ENCODE assay signal across 13 cellular contexts in the genomic region with DNA sequence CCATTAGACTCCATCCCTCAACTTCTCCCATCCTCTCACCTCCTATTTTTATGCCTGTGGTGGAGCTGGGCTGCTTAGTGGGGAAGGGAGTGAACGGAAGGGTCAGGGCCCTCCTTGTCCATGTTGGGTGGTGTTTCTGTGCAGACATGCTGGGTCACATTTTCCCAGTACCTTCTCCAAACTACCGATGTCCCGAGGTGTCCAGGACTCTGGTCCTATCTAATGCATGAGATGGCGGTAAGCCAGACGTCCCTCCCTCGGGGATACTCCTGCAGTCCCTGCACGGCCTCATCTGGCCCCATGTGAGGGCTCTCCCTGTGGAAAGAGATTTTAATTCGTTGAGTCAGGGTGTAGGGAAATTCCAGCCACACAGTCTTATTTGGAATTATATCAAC.
"Had no signal": no experiment of that assay in that cellular context is flagged by ENCODE, and none has a peak within 500 bp of the region (broad histone marks: within the 10 kb centered on the region; RNA-seq: fewer than 3 reads in every experiment).

No MANE protein-coding gene starts in this region.

- ATAC-seq: activated naive CD8-positive, alpha-beta T cell treated with anti-CD3 and anti-CD28 coated beads, Interleukin-2, amount 50 U/mL, for 24 hours; stimulated activated memory B cell treated with anti-CD40 and anti-IgM and Interleukin-4, amounts not matched to agents 10 μg/mL and 1 μg/mL and 100 μg/mL, for 72 hours had no signal

- H3K27me3 ChIP-seq: ovary, tibial nerve had no signal

- H3K4me3 ChIP-seq: ovary, tibial nerve had no signal

- DNase-seq: activated CD4-positive, alpha-beta memory T cell treated with anti-CD3 and anti-CD28 coated beads for 36 hours; activated CD4-positive, alpha-beta T cell treated with anti-CD3 and anti-CD28 coated beads for 1 hour; activated CD8-positive, alpha-beta memory T cell treated with anti-CD3 and anti-CD28 coated beads, Interleukin-2, amount 10 ng/mL, durations not matched to agents 7 days and 5 days; activated naive CD4-positive, alpha-beta T cell treated with anti-CD3 and anti-CD28 coated beads for 36 hours; activated naive CD8-positive, alpha-beta T cell treated with anti-CD3 and anti-CD28 coated beads, Interleukin-2, amount 50 U/mL, for 24 hours; activated T-cell treated with anti-CD3 and anti-CD28 coated beads, Interleukin-2, amount 50 U/mL, for 1 hour; aorta; erythroblast; T-helper 1 cell; T1000 had no signal

- H3K27ac ChIP-seq: ovary, tibial nerve had no signal

- H3K36me3 ChIP-seq: ovary had no signal

- H3K9me3 ChIP-seq: ovary, tibial nerve had no signal

- H3K4me1 ChIP-seq: tibial nerve had no signal
